ENCODE assay signal across 8 cellular contexts in genomic region chr5:65483474-65484346, GRCh38. TPM values are rescaled to one million over a fixed set of nuclear protein-coding genes. Genes with fewer than 3 reads are reported as not detected.
DNase-seq lines count a peak whose midpoint lies in the region; ATAC-seq lines count a peak whose summit lies in the region.

No MANE protein-coding gene starts in this region.

- ATAC-seq in GM21423 (IDR thresholded peaks at IDR 0.05; ENCODE audit: unreplicated experiment), result peak; percentile 39
- peak; percentile 64 for ATAC-seq in left lobe of liver

- H3K27me3 ChIP-seq in HUES48 (ENCODE audit: control insufficient read depth, insufficient read depth, low read length) (peaks cover 16% of the 10 kb centered on the region), subcutaneous abdominal adipose tissue (ENCODE audit: control insufficient read depth in 5 of 5, insufficient read depth in 4 of 5, low read length in 5 of 5) (no peaks in the 10 kb centered on the region)

- H3K4me1 ChIP-seq in HUES48 (ENCODE audit: control insufficient read depth, insufficient read depth, low read length) (peaks cover 29% of the 10 kb centered on the region), subcutaneous abdominal adipose tissue (ENCODE audit: control insufficient read depth in 5 of 5, insufficient read depth in 5 of 5, low read length in 5 of 5) (peaks cover 2 to 34% (median 26%) of the 10 kb centered on the region in 5 donors)

- DNase-seq in EL (peak; percentile 68), OCI-M1 (lab: John Stamatoyannopoulos, UW) (peak; percentile 87), cerebellum (ENCODE audit: low spot score) (peak; percentile 13), left lobe of liver (ENCODE audit: low spot score) (no peak)
- no peak for DNase-seq in activated effector memory CD4-positive, alpha-beta T cell treated with anti-CD3 and anti-CD28 coated beads, Interleukin-2, amount 50 U/mL, for 16 hours

- H3K9ac ChIP-seq in HUES48 (ENCODE audit: low read depth, low read length) (no peak overlapping the region), subcutaneous abdominal adipose tissue (ENCODE audit: low read length in 5 of 5) (peak overlapping the region; percentile 70 to 80 (median 75))

- H3K36me3 ChIP-seq in HUES48 (ENCODE audit: control insufficient read depth, insufficient read depth, low read length) (no peaks in the 10 kb centered on the region), subcutaneous abdominal adipose tissue (ENCODE audit: control insufficient read depth in 5 of 5, insufficient read depth in 5 of 5, low read length in 5 of 5) (no peaks in the 10 kb centered on the region)

- peak overlapping the region; percentile 70 for H3K27ac ChIP-seq in HUES48 (ENCODE audit: low read depth, low read length)
- H3K27ac ChIP-seq in subcutaneous abdominal adipose tissue (ENCODE audit: low read depth, low read length), result peak overlapping the region; percentile 96

- H3K9me3 ChIP-seq in HUES48 (ENCODE audit: control insufficient read depth, insufficient read depth, low read length), result no peaks in the 10 kb centered on the region
- no peaks in the 10 kb centered on the region for H3K9me3 ChIP-seq in subcutaneous abdominal adipose tissue (ENCODE audit: control insufficient read depth in 5 of 5, low read length in 5 of 5)

- H3K4me3 ChIP-seq in HUES48 (ENCODE audit: low read depth, low read length) (peak overlapping the region; percentile 74), subcutaneous abdominal adipose tissue (ENCODE audit: low read depth in 1 of 5, low read length in 5 of 5) (peak overlapping the region; percentile 73 to 94 (median 84))

RNA-seq across cellular contexts. Expression of gene ADAMTS6, which starts 2.0 kb away (rescaled TPM):
- total RNA-seq in cerebellum (62.3 TPM), left lobe of liver (0.30 TPM)

Comparison
In these comparisons a context has a peak if more than half of its experiments do, and no peak if none do; other contexts are left out.
1. DNase-seq: peak in EL (single experiment), OCI-M1 (single experiment) and cerebellum (single experiment); none in left lobe of liver (single experiment) and activated effector memory CD4-positive, alpha-beta T cell treated with anti-CD3 and anti-CD28 coated beads, Interleukin-2, amount 50 U/mL, for 16 hours (single experiment).
2. RNA of gene ADAMTS6, which starts 2.0 kb away (total RNA-seq): 62.3 TPM in cerebellum (single experiment); 0.30 TPM in left lobe of liver (single experiment); every median in the first group is over 10 times any median in the second.